ENCODE assay signal across 8 cellular contexts in genomic region chr16:56451753-56452689, GRCh38. TPM values are rescaled to one million over a fixed set of nuclear protein-coding genes. Genes with fewer than 3 reads are reported as not detected.
DNase-seq lines count a peak whose midpoint lies in the region; ATAC-seq lines count a peak whose summit lies in the region.

No MANE protein-coding gene starts in this region.

- H3K36me3 ChIP-seq in iPS-18a (ENCODE audit: control insufficient read depth, low read depth, low read length) (peaks cover 42% of the 10 kb centered on the region), skeletal muscle tissue (ENCODE audit: control insufficient read depth in 3 of 3, insufficient read depth in 3 of 3, low read length in 3 of 3) (peaks cover 21 to 30% (median 29%) of the 10 kb centered on the region in 3 donors)

- ATAC-seq in GM18909 (IDR thresholded peaks at IDR 0.05; ENCODE audit: poor library complexity, unreplicated experiment) (peak; percentile 44), HG03066 (IDR thresholded peaks at IDR 0.05; ENCODE audit: low read depth, unreplicated experiment) (peak; percentile 37)

- peak; percentile 14 for DNase-seq in COLO829 (ENCODE audit: low spot score)
- DNase-seq in NCI-H69 (lab: John Stamatoyannopoulos, UW) = peak; percentile 70
- DNase-seq in astrocyte of the hippocampus (ENCODE audit: low read depth, low spot score) = peak; percentile 54
- no peak for DNase-seq in DMS114 treated with DMSO at 0.1 percent for 48 hours (lab: John Stamatoyannopoulos, UW; ENCODE audit: unreplicated experiment)

- H3K9ac ChIP-seq in iPS-18a (ENCODE audit: low read length) (peak overlapping the region; percentile 87), skeletal muscle tissue (ENCODE audit: low read depth in 1 of 3, low read length in 3 of 3) (peak overlapping the region; percentile 75 to 97 (median 96))

- H3K4me3 ChIP-seq in iPS-18a (ENCODE audit: low read length) (peak overlapping the region; percentile 97), skeletal muscle tissue (ENCODE audit: low read length in 3 of 3) (peak overlapping the region; percentile 91 to 93 (median 92))

- H3K9me3 ChIP-seq in iPS-18a (ENCODE audit: control insufficient read depth, low read depth, low read length) = no peaks in the 10 kb centered on the region
- H3K9me3 ChIP-seq in skeletal muscle tissue (ENCODE audit: control insufficient read depth in 3 of 3, low read length in 3 of 3) = no peaks in the 10 kb centered on the region

- H3K4me1 ChIP-seq in iPS-18a (ENCODE audit: control insufficient read depth, low read depth, low read length) (peaks cover 4% of the 10 kb centered on the region), skeletal muscle tissue (ENCODE audit: control insufficient read depth in 3 of 3, insufficient read depth in 3 of 3, low read length in 3 of 3) (peaks cover 22 to 28% (median 24%) of the 10 kb centered on the region in 3 donors)

- H3K27me3 ChIP-seq in iPS-18a (ENCODE audit: control insufficient read depth, insufficient read depth, low read length) = no peaks in the 10 kb centered on the region
- H3K27me3 ChIP-seq in skeletal muscle tissue (ENCODE audit: control insufficient read depth in 3 of 3, insufficient read depth in 3 of 3, low read length in 3 of 3) = no peaks in the 10 kb centered on the region

- H3K27ac ChIP-seq in iPS-18a (ENCODE audit: low read length) (peak overlapping the region; percentile 69), skeletal muscle tissue (ENCODE audit: low read depth, low read length) (peak overlapping the region; percentile 85)

RNA-seq across cellular contexts. Expression of gene OGFOD1, which starts 0.7 kb away (rescaled TPM):
- 21.4 TPM for total RNA-seq in skeletal muscle tissue

RNA-seq across cellular contexts. Expression of gene NUDT21, which starts 0.9 kb away (rescaled TPM):
- total RNA-seq in skeletal muscle tissue = 54.8 TPM

RNA-seq across cellular contexts. Expression of gene AMFR, which starts 26.7 kb away (rescaled TPM):
- total RNA-seq in skeletal muscle tissue = 130 TPM
